16 cellular contexts compared by ENCODE assay signal in the genomic region with DNA sequence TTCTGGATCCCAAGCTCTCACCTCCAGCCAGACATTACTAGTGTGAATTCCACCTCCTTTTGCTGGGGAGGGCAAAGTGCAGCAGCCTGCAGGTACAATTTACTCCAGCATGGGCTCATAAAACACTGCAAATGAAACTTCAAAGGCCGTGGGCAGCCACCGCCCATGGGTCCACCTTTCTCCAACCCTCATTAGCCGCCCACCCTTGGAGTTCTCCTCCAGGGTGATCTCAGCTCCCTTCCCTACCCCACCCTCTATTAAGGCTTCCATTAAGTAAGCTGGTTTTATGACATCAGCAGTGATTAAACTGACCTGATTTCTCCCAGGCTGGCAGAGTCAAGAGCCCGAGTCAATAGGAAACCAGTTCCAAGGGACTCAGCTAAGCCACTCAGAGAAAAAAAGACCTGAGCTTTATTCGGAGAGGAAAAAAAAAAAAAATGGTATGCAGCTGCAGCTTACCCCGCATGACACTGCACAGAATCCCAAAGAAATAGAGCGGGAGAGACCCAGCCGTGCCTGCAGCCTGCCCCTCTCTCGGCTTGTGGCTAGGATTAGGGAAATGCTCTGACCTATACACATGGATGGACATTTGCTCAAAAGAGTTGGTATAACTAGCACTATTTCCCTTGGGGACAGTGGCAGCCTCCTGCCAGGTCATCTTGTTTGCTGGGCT.
DNase-seq lines count a peak whose midpoint lies in the region; ATAC-seq and TF ChIP-seq lines count a peak whose summit lies in the region.
"Had no signal": no experiment of that assay in that cellular context is flagged by ENCODE, and none has a peak within 500 bp of the region (broad histone marks: within the 10 kb centered on the region; RNA-seq: fewer than 3 reads in every experiment).

No MANE protein-coding gene starts in this region.

- WGBS in stomach, 5 donors: 38 to 48% (median 40%) methylated on average over 9 of the region's 9 CpGs

- H3K27ac ChIP-seq in left lung: peak overlapping the region in 1 of 2 donors; percentile 20
- peak overlapping the region; percentile 11 to 48 (median 28) for H3K27ac ChIP-seq in stomach
- H3K27ac ChIP-seq: SK-N-MC, suprapubic skin had no signal

- peak overlapping the region in 1 of 2 donors; percentile 29 for H3K27ac Mint-ChIP-seq in stimulated activated naive CD8-positive, alpha-beta T cell treated with anti-CD3 and anti-CD28 coated beads, Interleukin-15, amount 100 ng/mL, for 72 hours
- H3K27ac Mint-ChIP-seq: activated CD8-positive, alpha-beta T cell treated with anti-CD3 and anti-CD28 coated beads, Interleukin-2, amount 10 ng/mL, durations not matched to agents 7 days and 5 days; memory B cell had no signal

- TF ChIP-seq EP300 in stomach (IDR thresholded peaks at IDR 0.05): no peak

- no peaks in the 10 kb centered on the region for H3K27me3 Mint-ChIP-seq in stimulated activated naive CD8-positive, alpha-beta T cell treated with anti-CD3 and anti-CD28 coated beads, Interleukin-15, amount 100 ng/mL, for 72 hours
- H3K27me3 Mint-ChIP-seq: memory B cell had no signal

- TF ChIP-seq CTCF in left lung (IDR thresholded peaks at IDR 0.05) (no peak), stomach (IDR thresholded peaks at IDR 0.05) (no peak)

- peaks cover 5% of the 10 kb centered on the region for H3K4me1 Mint-ChIP-seq in stimulated activated naive CD8-positive, alpha-beta T cell treated with anti-CD3 and anti-CD28 coated beads, Interleukin-15, amount 100 ng/mL, for 72 hours

- DNase-seq in NCI-H1092 treated with DMSO at 0.1 percent for 48 hours (lab: John Stamatoyannopoulos, UW) (peak; percentile 3), NCI-H1092 (lab: John Stamatoyannopoulos, UW) (no peak), SW480 (ENCODE audit: low spot score) (peak; percentile 86), left lung (no peak), stomach (no peak)
- DNase-seq in stimulated activated naive CD4-positive, alpha-beta T cell treated with Interleukin-2 at 50 U/mL for 16 hours (lab: John Stamatoyannopoulos, UW): no peak
- DNase-seq in stimulated activated naive CD8-positive, alpha-beta T cell treated with anti-CD3 and anti-CD28 coated beads, Interleukin-15, amount 100 ng/mL, for 72 hours: no peak
- DNase-seq: activated CD8-positive, alpha-beta T cell treated with anti-CD3 and anti-CD28 coated beads, Interleukin-2, amount 10 ng/mL, durations not matched to agents 7 days and 5 days; activated effector memory CD4-positive, alpha-beta T cell treated with Interleukin-2 at 50 U/mL for 16 hours; dermis blood vessel endothelial cell; NCI-H2171 had no signal

- TF ChIP-seq POLR2A in stomach (IDR thresholded peaks at IDR 0.05): no peak

- no peaks in the 10 kb centered on the region for H3K36me3 ChIP-seq in left lung
- H3K36me3 ChIP-seq in stomach: no peaks in the 10 kb centered on the region
- H3K36me3 ChIP-seq: ascending aorta, suprapubic skin had no signal

- H3K4me1 ChIP-seq in left lung (peaks cover 4 to 8% of the 10 kb centered on the region in 2 donors), stomach (peaks cover 0 to 25% (median 14%) of the 10 kb centered on the region in 4 donors)

- intact Hi-C loops in left lung (cut with DNase I): no loop called here
- intact Hi-C loops in stomach (cut with DNase I; ENCODE audit: low total_unique reads): no loop called here

- ATAC-seq in left lung (peak; percentile 76), HG02571 (IDR thresholded peaks at IDR 0.05; ENCODE audit: unreplicated experiment) (no peak)
- ATAC-seq in stimulated activated naive CD8-positive, alpha-beta T cell treated with anti-CD3 and anti-CD28 coated beads, Interleukin-15, amount 100 ng/mL, for 72 hours: no peak
- ATAC-seq: activated CD8-positive, alpha-beta T cell treated with anti-CD3 and anti-CD28 coated beads, Interleukin-2, amount 10 ng/mL, durations not matched to agents 7 days and 5 days had no signal

- no peak overlapping the region for H3K4me3 Mint-ChIP-seq in stimulated activated naive CD8-positive, alpha-beta T cell treated with anti-CD3 and anti-CD28 coated beads, Interleukin-15, amount 100 ng/mL, for 72 hours
- H3K4me3 Mint-ChIP-seq: activated CD8-positive, alpha-beta T cell treated with anti-CD3 and anti-CD28 coated beads, Interleukin-2, amount 10 ng/mL, durations not matched to agents 7 days and 5 days; memory B cell had no signal

- H3K9me3 Mint-ChIP-seq in stimulated activated naive CD8-positive, alpha-beta T cell treated with anti-CD3 and anti-CD28 coated beads, Interleukin-15, amount 100 ng/mL, for 72 hours: peaks cover 0 to under 1% of the 10 kb centered on the region in 2 donors
- H3K9me3 Mint-ChIP-seq: memory B cell had no signal

- peaks cover 0 to 3% of the 10 kb centered on the region in 2 donors for H3K9me3 ChIP-seq in left lung
- H3K9me3 ChIP-seq in stomach: no peaks in the 10 kb centered on the region
- H3K9me3 ChIP-seq: ascending aorta, suprapubic skin had no signal

- H3K4me3 ChIP-seq in left lung (no peak overlapping the region), stomach (no peak overlapping the region)
- H3K4me3 ChIP-seq: ascending aorta, SK-N-MC, suprapubic skin had no signal

- H3K27me3 ChIP-seq in left lung: no peaks in the 10 kb centered on the region
- no peaks in the 10 kb centered on the region for H3K27me3 ChIP-seq in stomach
- H3K27me3 ChIP-seq: ascending aorta, suprapubic skin had no signal

Comparison
In these comparisons a context has a peak if more than half of its experiments do, and no peak if none do; other contexts are left out.
1. DNase-seq: peak in NCI-H1092 treated with DMSO at 0.1 percent for 48 hours (single experiment) and SW480 (single experiment); none in NCI-H1092 (single experiment), left lung (0 of 2), stomach (single experiment), stimulated activated naive CD4-positive, alpha-beta T cell treated with Interleukin-2 at 50 U/mL for 16 hours (single experiment) and stimulated activated naive CD8-positive, alpha-beta T cell treated with anti-CD3 and anti-CD28 coated beads, Interleukin-15, amount 100 ng/mL, for 72 hours (0 of 2).